ENCODE assay signal across 1 cellular context in the genomic region with DNA sequence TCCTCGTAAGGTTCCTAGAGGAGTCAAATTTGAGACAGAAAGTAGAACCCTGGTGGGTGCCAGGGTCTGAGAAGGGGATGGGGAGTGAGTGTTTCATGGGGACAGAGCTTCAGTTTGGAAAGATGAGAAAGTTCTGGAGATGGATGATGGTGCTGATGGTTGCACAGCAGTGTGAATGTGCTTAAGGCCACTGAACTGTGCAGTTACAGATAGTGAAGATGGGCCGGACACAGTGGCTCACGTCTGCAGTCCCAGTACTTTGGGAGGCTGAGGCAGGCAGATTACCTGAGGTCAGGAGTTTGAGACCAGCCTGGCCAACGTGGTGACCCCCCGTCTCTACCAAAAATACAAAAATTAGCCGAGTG.
TF ChIP-seq lines count a peak whose summit lies in the region.

No MANE protein-coding gene starts in this region.

TF ChIP-seq in IMR-90, 13 proteins besides CTCF, POLR2A, EP300 and RAD21 (continued from another document):
- TF ChIP-seq NFE2L2 (IDR thresholded peaks at IDR 0.05; ENCODE audit: low read depth, low read length) (no peak), RFX5 (IDR thresholded peaks at IDR 0.05; ENCODE audit: low read depth, low read length) (no peak), RCOR1 (IDR thresholded peaks at IDR 0.05; ENCODE audit: insufficient replicate concordance, low read length) (no peak), MXI1 (IDR thresholded peaks at IDR 0.05; ENCODE audit: borderline replicate concordance, low read depth, low read length) (no peak), BHLHE40 (IDR thresholded peaks at IDR 0.05; ENCODE audit: low read depth, low read length) (no peak), MAFK (IDR thresholded peaks at IDR 0.05; ENCODE audit: low read depth, low read length) (no peak), CEBPB (IDR thresholded peaks at IDR 0.05; ENCODE audit: low read depth, low read length) (no peak), CHD1 (IDR thresholded peaks at IDR 0.05; ENCODE audit: low read depth, low read length) (no peak)
- TF ChIP-seq, protein P1, sequence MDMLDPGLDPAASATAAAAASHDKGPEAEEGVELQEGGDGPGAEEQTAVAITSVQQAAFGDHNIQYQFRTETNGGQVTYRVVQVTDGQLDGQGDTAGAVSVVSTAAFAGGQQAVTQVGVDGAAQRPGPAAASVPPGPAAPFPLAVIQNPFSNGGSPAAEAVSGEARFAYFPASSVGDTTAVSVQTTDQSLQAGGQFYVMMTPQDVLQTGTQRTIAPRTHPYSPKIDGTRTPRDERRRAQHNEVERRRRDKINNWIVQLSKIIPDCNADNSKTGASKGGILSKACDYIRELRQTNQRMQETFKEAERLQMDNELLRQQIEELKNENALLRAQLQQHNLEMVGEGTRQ (IDR thresholded peaks at IDR 0.05; ENCODE audit: low read depth, low read length): no peak
